In the genomic region with DNA sequence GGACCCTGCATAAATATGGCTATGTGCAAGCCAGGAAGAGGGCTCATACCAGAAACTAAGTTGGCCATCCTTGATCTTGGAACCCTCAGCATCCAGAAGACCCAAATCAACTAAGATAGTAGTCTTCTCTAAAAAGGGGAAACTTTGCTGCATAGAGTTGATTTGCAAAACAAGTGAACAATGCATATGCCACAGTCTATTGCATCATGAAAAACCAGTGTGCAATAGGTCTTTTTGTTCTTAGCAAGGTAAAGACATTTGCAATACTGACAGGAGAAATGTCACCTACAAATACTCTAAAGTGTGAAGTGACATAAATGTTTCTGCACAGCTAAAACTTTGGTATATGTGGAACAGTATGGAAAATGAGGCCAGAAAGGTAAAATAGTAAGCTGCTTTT, we compare ENCODE assay signal across 14 cellular contexts. TPM values are rescaled to one million over a fixed set of nuclear protein-coding genes. Genes with fewer than 3 reads are reported as not detected.
DNase-seq lines count a peak whose midpoint lies in the region; ATAC-seq and TF ChIP-seq lines count a peak whose summit lies in the region.
"Had no signal": no experiment of that assay in that cellular context is flagged by ENCODE, and none has a peak within 500 bp of the region (broad histone marks: within the 10 kb centered on the region; RNA-seq: fewer than 3 reads in every experiment).

No MANE protein-coding gene starts in this region.

- H3K27ac Mint-ChIP-seq in CD4-positive, alpha-beta memory T cell: peak overlapping the region; percentile 6 to 95 (median 38)
- H3K27ac Mint-ChIP-seq in activated B cell treated with CpG ODN at 0.5 μM for 24 hours: peak overlapping the region; percentile 72

- no peak for DNase-seq in CD4-positive, alpha-beta memory T cell
- DNase-seq in HL-60 (ENCODE audit: low read depth in 1 of 2, low spot score in 1 of 2) (peak in 1 of 2 experiments; percentile 62), activated B cell treated with CpG ODN at 0.5 μM for 24 hours (no peak), mesenchymal stem cell (no peak), substantia nigra (lab: John Stamatoyannopoulos, UW) (no peak), PC-3 (no peak)
- DNase-seq in stimulated activated CD4-positive, alpha-beta T cell treated with anti-CD3 and anti-CD28 coated beads, Interleukin-2, amount 100 ng/mL, for 24 hours: no peak
- DNase-seq: dorsolateral prefrontal cortex, GDM1, left lung, NCI-H2029, NCI-H82, SHP77 treated with DMSO at 0.1 percent for 48 hours, upper lobe of left lung had no signal

- H3K9me3 Mint-ChIP-seq in CD4-positive, alpha-beta memory T cell: no peaks in the 10 kb centered on the region
- H3K9me3 Mint-ChIP-seq in activated B cell treated with CpG ODN at 0.5 μM for 24 hours: no peaks in the 10 kb centered on the region

- no peaks in the 10 kb centered on the region for H3K79me2 ChIP-seq in PC-3 (ENCODE audit: low read length)

- no peaks in the 10 kb centered on the region for H4K20me1 ChIP-seq in PC-3 (ENCODE audit: low read length)

- H3K27ac ChIP-seq in CD4-positive, alpha-beta memory T cell (ENCODE audit: low read depth, low read length): no peak overlapping the region
- H3K27ac ChIP-seq in HL-60 (replicated peaks) (peak overlapping the region; percentile 67), mesenchymal stem cell (ENCODE audit: low read length, poor library complexity, severe bottlenecking) (no peak overlapping the region), substantia nigra (ENCODE audit: low read depth, low read length, poor library complexity, severe bottlenecking) (no peak overlapping the region), PC-3 (ENCODE audit: low read length) (no peak overlapping the region)

- H2AK5ac ChIP-seq in mesenchymal stem cell (ENCODE audit: low read length, severe bottlenecking): no peak overlapping the region

- H3K4ac ChIP-seq in mesenchymal stem cell (ENCODE audit: low read depth in 1 of 2, low read length in 2 of 2): peak overlapping the region in 1 of 2 experiments; percentile 24

- peaks cover 21% of the 10 kb centered on the region for H3K4me1 ChIP-seq in CD4-positive, alpha-beta memory T cell (ENCODE audit: insufficient read depth, low read length)
- H3K4me1 ChIP-seq in mesenchymal stem cell (ENCODE audit: control insufficient read depth, insufficient read depth, low read depth, low read length): peaks cover 3% of the 10 kb centered on the region
- 0 out of 2 replicates have a peak, but pooled peaks cover 3% of the 10 kb centered on the region for H3K4me1 ChIP-seq in PC-3 (ENCODE audit: insufficient read depth, low read length)

- H3K4me2 ChIP-seq in mesenchymal stem cell (ENCODE audit: low read length, poor library complexity, severe bottlenecking): no peak overlapping the region
- no peak overlapping the region for H3K4me2 ChIP-seq in PC-3 (ENCODE audit: low read length)

- H2BK120ac ChIP-seq in mesenchymal stem cell (ENCODE audit: low read depth, low read length): no peak overlapping the region

- H4K91ac ChIP-seq in mesenchymal stem cell (ENCODE audit: low read length): no peak overlapping the region

- intact Hi-C loops in CD4-positive, alpha-beta memory T cell (cut with micrococcal nuclease): loop anchor here (2.0 kb wide), 1 partner anchor 77 kb away; a partner anchor contains a TSS
- intact Hi-C loops in activated B cell treated with CpG ODN at 0.5 μM for 24 hours (cut with micrococcal nuclease): loop anchor here (2.0 to 10.0 kb wide), 4 partner anchors 613 to 893 kb away; a partner anchor contains a TSS
- intact Hi-C loops in PC-3 (cut with micrococcal nuclease): no loop called here

- ATAC-seq in activated B cell treated with CpG ODN at 0.5 μM for 24 hours (ENCODE audit: low read depth) (no peak), PC-3 (no peak)
- ATAC-seq: left lung had no signal

- H3K23ac ChIP-seq in mesenchymal stem cell (ENCODE audit: low read length in 2 of 2): no peak overlapping the region

- H3K9ac ChIP-seq in mesenchymal stem cell (ENCODE audit: low read length): no peak overlapping the region
- H3K9ac ChIP-seq in PC-3 (ENCODE audit: low read length): no peak overlapping the region

- H3K18ac ChIP-seq in mesenchymal stem cell (ENCODE audit: low read depth in 1 of 2, low read length in 2 of 2): peak overlapping the region; percentile 37 to 52

- no TSS peak for BruUV-seq in PC-3 (replicated peaks; lab: Mats Ljungman, UMichigan)

- no peaks in the 10 kb centered on the region for H3K9me3 ChIP-seq in CD4-positive, alpha-beta memory T cell (ENCODE audit: control insufficient read depth in 1 of 2, low read length in 2 of 2)
- no peaks in the 10 kb centered on the region for H3K9me3 ChIP-seq in mesenchymal stem cell (ENCODE audit: control insufficient read depth, low read length)
- H3K9me3 ChIP-seq in PC-3 (ENCODE audit: low read length): no peaks in the 10 kb centered on the region
- H3K9me3 ChIP-seq: left lung, upper lobe of left lung had no signal

- peaks cover 25 to 52% (median 31%) of the 10 kb centered on the region in 4 donors for H3K4me1 Mint-ChIP-seq in CD4-positive, alpha-beta memory T cell
- H3K4me1 Mint-ChIP-seq in activated B cell treated with CpG ODN at 0.5 μM for 24 hours: peaks cover 55% of the 10 kb centered on the region

- H2BK5ac ChIP-seq in mesenchymal stem cell (ENCODE audit: low read depth, low read length, poor library complexity, severe bottlenecking): no peak overlapping the region

- no peaks in the 10 kb centered on the region for H3F3A ChIP-seq in PC-3 (ENCODE audit: low read length, unreplicated experiment)

- H3K27me3 Mint-ChIP-seq in CD4-positive, alpha-beta memory T cell: no peaks in the 10 kb centered on the region
- H3K27me3 Mint-ChIP-seq in activated B cell treated with CpG ODN at 0.5 μM for 24 hours: no peaks in the 10 kb centered on the region

- no peaks in the 10 kb centered on the region for H3K36me3 ChIP-seq in CD4-positive, alpha-beta memory T cell (ENCODE audit: insufficient read depth, low read length)
- H3K36me3 ChIP-seq in mesenchymal stem cell (ENCODE audit: control insufficient read depth in 1 of 2, insufficient read depth in 2 of 2, low read depth in 1 of 2, low read length in 2 of 2) (peaks cover 0 to 15% of the 10 kb centered on the region in 2 experiments), PC-3 (ENCODE audit: low read depth, low read length) (no peaks in the 10 kb centered on the region)
- H3K36me3 ChIP-seq: left lung, upper lobe of left lung had no signal

- H3K79me1 ChIP-seq in mesenchymal stem cell (replicated peaks; ENCODE audit: low read length, poor library complexity, severe bottlenecking): peaks cover 3% of the 10 kb centered on the region

- H3K36me3 Mint-ChIP-seq in CD4-positive, alpha-beta memory T cell: peaks cover 11 to 14% of the 10 kb centered on the region in 2 donors
- peaks cover 19% of the 10 kb centered on the region for H3K36me3 Mint-ChIP-seq in activated B cell treated with CpG ODN at 0.5 μM for 24 hours (ENCODE audit: low read depth)

- H3K27me3 ChIP-seq in CD4-positive, alpha-beta memory T cell (ENCODE audit: insufficient read depth, low read length): no peaks in the 10 kb centered on the region
- no peaks in the 10 kb centered on the region for H3K27me3 ChIP-seq in HL-60 (ENCODE audit: insufficient read depth, poor library complexity, severe bottlenecking)
- no peaks in the 10 kb centered on the region for H3K27me3 ChIP-seq in mesenchymal stem cell (ENCODE audit: control insufficient read depth in 1 of 2, insufficient read depth in 1 of 2, low read length in 2 of 2)
- peaks cover 11% of the 10 kb centered on the region for H3K27me3 ChIP-seq in PC-3 (ENCODE audit: low read length)
- H3K27me3 ChIP-seq: dorsolateral prefrontal cortex, left lung, upper lobe of left lung had no signal

- H4K8ac ChIP-seq in mesenchymal stem cell (ENCODE audit: low read length): no peak overlapping the region

- no peak for TF ChIP-seq CTCF in HL-60 (IDR thresholded peaks at IDR 0.05; ENCODE audit: insufficient read depth, low read length)
- TF ChIP-seq CTCF in activated B cell treated with CpG ODN at 0.5 μM for 24 hours (IDR thresholded peaks at IDR 0.05): no peak
- no peak for TF ChIP-seq CTCF in PC-3 (conservative IDR thresholded peaks at IDR 0.05; ENCODE audit: low read depth, low read length)

- peak overlapping the region in 1 of 2 experiments; percentile 16 for H2BK12ac ChIP-seq in mesenchymal stem cell (ENCODE audit: low read length in 2 of 2)

- H2AFZ ChIP-seq in mesenchymal stem cell (ENCODE audit: low read depth, low read length) (no peak overlapping the region), PC-3 (ENCODE audit: low read length) (no peak overlapping the region)

- H3K4me3 ChIP-seq in CD4-positive, alpha-beta memory T cell (ENCODE audit: low read length in 2 of 2): no peak overlapping the region
- H3K4me3 ChIP-seq in HL-60 (replicated peaks; ENCODE audit: insufficient read depth, low read length): no peak overlapping the region
- no peak overlapping the region for H3K4me3 ChIP-seq in mesenchymal stem cell (ENCODE audit: insufficient read depth in 1 of 2, low read depth in 1 of 2, low read length in 2 of 2)
- no peak overlapping the region for H3K4me3 ChIP-seq in PC-3 (ENCODE audit: low read length)
- H3K4me3 ChIP-seq: left lung, upper lobe of left lung had no signal

- CTCF ChIA-PET in CD4-positive, alpha-beta memory T cell (lab: Charles Lee; ENCODE audit: partially characterized antibody): interaction anchor here (1.0 to 3.5 kb wide), 6 partner anchors 9 to 64 kb away, joined by 3 to 18 read pairs (median 7); no protein-coding TSS in a partner anchor
- CTCF ChIA-PET in activated B cell treated with CpG ODN at 0.5 μM for 24 hours (lab: Charles Lee) (interaction anchor here (2.3 kb wide), 1 partner anchor 63 kb away, joined by 12 read pairs; no protein-coding TSS in a partner anchor), PC-3 (lab: Charles Lee) (no interaction called here)

- H2BK15ac ChIP-seq in mesenchymal stem cell (ENCODE audit: low read depth, poor library complexity, severe bottlenecking): no peak overlapping the region

- POLR2A ChIA-PET in CD4-positive, alpha-beta memory T cell (lab: Charles Lee; ENCODE audit: partially characterized antibody): interaction anchor here (0.6 to 3.7 kb wide), 4 partner anchors 10 to 76 kb away, joined by 5 to 39 read pairs (median 28); a partner anchor contains a TSS
- POLR2A ChIA-PET in activated B cell treated with CpG ODN at 0.5 μM for 24 hours (lab: Charles Lee): interaction anchor here (0.6 to 4.4 kb wide), 4 partner anchors 17 to 69 kb away, joined by 3 to 75 read pairs (median 33); a partner anchor contains a TSS
- POLR2A ChIA-PET in PC-3 (lab: Charles Lee; ENCODE audit: unreplicated experiment): no interaction called here

- H3K14ac ChIP-seq in mesenchymal stem cell (ENCODE audit: low read length in 2 of 2): no peak overlapping the region

- H3K9me2 ChIP-seq in PC-3 (replicated peaks; ENCODE audit: low read length): no peaks in the 10 kb centered on the region

- H3K4me3 Mint-ChIP-seq in CD4-positive, alpha-beta memory T cell: peak overlapping the region in 2 of 8 donors; percentile 42 to 63
- H3K4me3 Mint-ChIP-seq in activated B cell treated with CpG ODN at 0.5 μM for 24 hours: no peak overlapping the region

RNA-seq across cellular contexts. Expression of a gene that starts 2.0 kb away (rescaled TPM):
- 100 to 1,000 TPM; 160 to 162 TPM for total RNA-seq in CD4-positive, alpha-beta memory T cell
- 100 to 1,000 TPM in 1 of 2 donors, 10 to 100 TPM in 1; 53.2 to 131 TPM for polyA plus RNA-seq in CD4-positive, alpha-beta memory T cell
- total RNA-seq in activated B cell treated with CpG ODN at 0.5 μM for 24 hours (145 and 160 TPM in 2 replicates), PC-3 (2014; rRNA removed) (0.98 and 1.3 TPM in 2 replicates)
- 194 TPM for polyA plus RNA-seq in mesenchymal stem cell (2013, experiment 1 of 2)
- 191 TPM for polyA plus RNA-seq in mesenchymal stem cell (2013, experiment 2 of 2)

Comparison
In these comparisons a context has a peak if more than half of its experiments do, and no peak if none do; other contexts are left out.
1. RNA of a gene that starts 2.0 kb away (total RNA-seq): 160 to 162 TPM in CD4-positive, alpha-beta memory T cell and 145 to 160 TPM in activated B cell treated with CpG ODN at 0.5 μM for 24 hours; 0.98 to 1.3 TPM in PC-3; every median in the first group is over 10 times any median in the second.